11 cellular contexts compared by ENCODE assay signal in genomic region chr2:44942304-44943030, GRCh38. TPM values are rescaled to one million over a fixed set of nuclear protein-coding genes. Genes with fewer than 3 reads are reported as not detected.
DNase-seq lines count a peak whose midpoint lies in the region; ATAC-seq, FAIRE-seq and TF ChIP-seq lines count a peak whose summit lies in the region.
"Had no signal": no experiment of that assay in that cellular context is flagged by ENCODE, and none has a peak within 500 bp of the region (broad histone marks: within the 10 kb centered on the region; RNA-seq: fewer than 3 reads in every experiment).

No MANE protein-coding gene starts in this region.

- no CpG with 5 or more reads among the region's 69 CpGs for WGBS in H9 (ENCODE audit: extremely low coverage, insufficient read length, low lambda C conversion rate)
- WGBS in HepG2 (ENCODE audit: low lambda C conversion rate): 82% methylated on average over 69 of the region's 69 CpGs

- peak; percentile 49 for DNase-seq in H9
- peak; percentile 55 for DNase-seq in astrocyte of the hippocampus (ENCODE audit: low read depth, low spot score)
- no peak for DNase-seq in natural killer cell
- DNase-seq in HepG2 (ENCODE audit: low spot score): no peak
- DNase-seq in anterior cingulate cortex (lab: John Stamatoyannopoulos, UW): no peak
- no peak for DNase-seq in H54 (ENCODE audit: insufficient read length, low spot score)
- DNase-seq: GDM1, NCI-H1048 had no signal

- no peak overlapping the region for H3K56ac ChIP-seq in H9 (ENCODE audit: insufficient read length, low read depth, low read length)

- peaks cover 0 to 4% of the 10 kb centered on the region in 2 experiments; a peak in 2 of 5 replicates for H3K9me3 Mint-ChIP-seq in H9
- no peaks in the 10 kb centered on the region for H3K9me3 Mint-ChIP-seq in natural killer cell

- H3K23ac ChIP-seq in H9 (ENCODE audit: insufficient read length, low read depth, low read length): no peak overlapping the region

- H3K18ac ChIP-seq in H9 (ENCODE audit: insufficient read length, low read depth, low read length): no peak overlapping the region

- TF ChIP-seq POLR2A in HepG2 (IDR thresholded peaks at IDR 0.05; ENCODE audit: insufficient read depth in 1 of 2, low read depth in 2 of 2, low read length in 2 of 2): no peak
- TF ChIP-seq POLR2A in H54 (IDR thresholded peaks at IDR 0.05; ENCODE audit: low read depth, low read length): no peak

- TF ChIP-seq RAD21 in HepG2 (CRISPR knock-in tag; IDR thresholded peaks at IDR 0.05): no peak

- no TSS peak for BruUV-seq in HepG2 (replicated peaks; lab: Mats Ljungman, UMichigan)

- peaks cover 88% of the 10 kb centered on the region for H3K27me3 ChIP-seq in ACC112 (ENCODE audit: insufficient read depth, low read length)
- H3K27me3 ChIP-seq in H9 (ENCODE audit: insufficient read depth, low read length): peaks cover 81% of the 10 kb centered on the region
- H3K27me3 ChIP-seq in HepG2 (ENCODE audit: control insufficient read depth in 1 of 2, insufficient read depth in 2 of 2, low read length in 2 of 2): peaks cover 22 to 92% of the 10 kb centered on the region in 2 experiments

- intact Hi-C loops in natural killer cell (cut with micrococcal nuclease) (no loop called here), HepG2 (cut with micrococcal nuclease; ENCODE audit: unreplicated experiment) (no loop called here)

- no peak overlapping the region for H3K4ac ChIP-seq in H9 (ENCODE audit: low read depth, low read length)

- no peak overlapping the region for H3T11ph ChIP-seq in H9 (ENCODE audit: low read length)

- H3K4me2 ChIP-seq in H9 (ENCODE audit: insufficient read depth, insufficient read length, low read length): peak overlapping the region; percentile 1
- H3K4me2 ChIP-seq in HepG2 (ENCODE audit: low read depth, low read length): no peak overlapping the region

- no peaks in the 10 kb centered on the region for H3K79me1 ChIP-seq in H9 (ENCODE audit: insufficient read depth, low read depth, low read length, poor library complexity, severe bottlenecking)

- no peak overlapping the region for H2BK5ac ChIP-seq in H9 (ENCODE audit: insufficient read length, low read length)

- H2AK5ac ChIP-seq in H9 (ENCODE audit: insufficient read length, low read length): no peak overlapping the region

- peaks cover 99% of the 10 kb centered on the region for H3K27me3 Mint-ChIP-seq in H9 (ENCODE audit: low read depth)
- peaks cover 60 to 68% of the 10 kb centered on the region in 2 donors for H3K27me3 Mint-ChIP-seq in natural killer cell (ENCODE audit: low read depth in 2 of 2)

- H3K36me3 ChIP-seq in ACC112 (ENCODE audit: insufficient read depth, low read length) (no peaks in the 10 kb centered on the region), HepG2 (replicated peaks in 1 of 2; ENCODE audit: control insufficient read depth in 1 of 2, insufficient read depth in 2 of 2, low read length in 2 of 2) (no peaks in the 10 kb centered on the region)

- H3K14ac ChIP-seq in H9 (ENCODE audit: insufficient read depth, low read length): 0 out of 2 replicates have a peak overlapping the region, but pooled peaks have one; percentile 58

- POLR2A ChIA-PET in HepG2 (lab: Yijun Ruan, JAX): no interaction called here

- TF ChIP-seq EP300 in HepG2 (IDR thresholded peaks at IDR 0.05; ENCODE audit: low read depth in 2 of 2, low read length in 2 of 2): no peak
- no peak for TF ChIP-seq EP300 in HepG2 (CRISPR knock-in tag; IDR thresholded peaks at IDR 0.05; ENCODE audit: borderline replicate concordance)

- no peak overlapping the region for H3K9ac ChIP-seq in H9 (ENCODE audit: extremely low read depth, insufficient read length, low read length)
- H3K9ac ChIP-seq in HepG2 (ENCODE audit: insufficient read depth, low read depth, low read length): no peak overlapping the region

- no peak for TF ChIP-seq CTCF in H9 (conservative IDR thresholded peaks at IDR 0.05)
- no peak for TF ChIP-seq CTCF in natural killer cell (IDR thresholded peaks at IDR 0.05)
- TF ChIP-seq CTCF in HepG2 (CRISPR knock-in tag; IDR thresholded peaks at IDR 0.05): no peak

- H4K20me1 ChIP-seq in H9 (ENCODE audit: control insufficient read depth, insufficient read depth, insufficient read length) (no peaks in the 10 kb centered on the region), HepG2 (ENCODE audit: insufficient read depth, low read length) (no peaks in the 10 kb centered on the region; the same call in 1 of the 2 replicates)

- no peak overlapping the region for H4K8ac ChIP-seq in H9 (replicated peaks; ENCODE audit: insufficient read length, low read depth, low read length)

- H3K23me2 ChIP-seq in H9 (ENCODE audit: insufficient read length, low read depth, low read length, poor library complexity, severe bottlenecking): peaks cover 13% of the 10 kb centered on the region

- H3K79me2 ChIP-seq in ACC112 (ENCODE audit: control insufficient read depth, insufficient read depth, low read length, unreplicated experiment): no peaks in the 10 kb centered on the region
- no peaks in the 10 kb centered on the region for H3K79me2 ChIP-seq in H9 (ENCODE audit: insufficient read depth, low read length)
- no peaks in the 10 kb centered on the region for H3K79me2 ChIP-seq in HepG2 (ENCODE audit: insufficient read depth, low read length)

- H3K36me3 Mint-ChIP-seq in H9 (ENCODE audit: insufficient read depth in 1 of 3, low read depth in 3 of 3) (peaks cover 0 to 13% (median 0%) of the 10 kb centered on the region in 3 experiments; a peak in 2 of 7 replicates), natural killer cell (no peaks in the 10 kb centered on the region)

- no peak overlapping the region for H4K91ac ChIP-seq in H9 (ENCODE audit: insufficient read length, low read depth, low read length)

- H2BK20ac ChIP-seq in H9 (ENCODE audit: low read depth, low read length, poor library complexity, severe bottlenecking): no peak overlapping the region

- peak overlapping the region; percentile 41 for H2AFZ ChIP-seq in ACC112 (ENCODE audit: low read length, unreplicated experiment)
- H2AFZ ChIP-seq in H9 (ENCODE audit: low read length): no peak overlapping the region
- H2AFZ ChIP-seq in HepG2 (ENCODE audit: low read length): no peak overlapping the region

- no peak overlapping the region for H2BK120ac ChIP-seq in H9 (ENCODE audit: low read depth, low read length, poor library complexity, severe bottlenecking)

- CTCF ChIA-PET in HepG2 (lab: Yijun Ruan, JAX; ENCODE audit: low intra/inter-chr PET ratio, low total read pairs): no interaction called here

- H3K27ac Mint-ChIP-seq in H9 (no peak overlapping the region), natural killer cell (no peak overlapping the region)

- no peak overlapping the region for H2BK12ac ChIP-seq in H9 (ENCODE audit: insufficient read length, low read depth, low read length)

- H3K4me3 Mint-ChIP-seq in H9 (peak overlapping the region; percentile 44 to 71), natural killer cell (peak overlapping the region; percentile 65)

- H3K4me3 ChIP-seq in ACC112 (ENCODE audit: low read depth, low read length): peak overlapping the region; percentile 75
- no peak overlapping the region for H3K4me3 ChIP-seq in HepG2 (replicated peaks in 1 of 3; ENCODE audit: insufficient read depth in 1 of 3, low read depth in 2 of 3, low read length in 3 of 3)

- peaks cover 5% of the 10 kb centered on the region for H3K4me1 ChIP-seq in ACC112 (ENCODE audit: control insufficient read depth, insufficient read depth, low read length, unreplicated experiment)
- peaks cover 5% of the 10 kb centered on the region for H3K4me1 ChIP-seq in H9 (ENCODE audit: insufficient read depth, low read length)
- H3K4me1 ChIP-seq in HepG2 (ENCODE audit: insufficient read depth, low read length): peaks cover 20% of the 10 kb centered on the region

- H3K4me1 Mint-ChIP-seq in H9: peaks cover 59 to 77% of the 10 kb centered on the region in 2 experiments
- peaks cover 11 to 38% of the 10 kb centered on the region in 2 donors for H3K4me1 Mint-ChIP-seq in natural killer cell

- H4K5ac ChIP-seq in H9 (ENCODE audit: insufficient read length, low read depth, low read length): no peak overlapping the region

- H3K27ac ChIP-seq in ACC112 (ENCODE audit: low read depth, low read length): no peak overlapping the region
- H3K27ac ChIP-seq in H9 (ENCODE audit: insufficient read length, low read depth, low read length): no peak overlapping the region
- no peak overlapping the region for H3K27ac ChIP-seq in HepG2 (ENCODE audit: extremely low read length, insufficient read depth, low read length)

- H3K9me3 ChIP-seq in H9 (ENCODE audit: control insufficient read depth, low read depth, low read length) (no peaks in the 10 kb centered on the region), HepG2 (ENCODE audit: low read length) (no peaks in the 10 kb centered on the region)

- in situ Hi-C loops in HepG2 (cut with HindIII; ENCODE audit: extremely low pct_ligation_motif_present, low pct_unique_long_range_greater_than_20kb): loop anchor here (10.0 kb wide), 1 partner anchor 548 kb away; no protein-coding TSS in a partner anchor

- no peak overlapping the region for H2BK15ac ChIP-seq in H9 (ENCODE audit: low read depth, low read length)

- FAIRE-seq in HepG2 (lab: Jason Lieb, UNC) (no peak), H54 (lab: Jason Lieb, UNC) (no peak)

- ATAC-seq in natural killer cell (peak in 2 of 3 donors; percentile 24 to 44), HG02981 (IDR thresholded peaks at IDR 0.05; ENCODE audit: unreplicated experiment) (no peak), HepG2 (no peak)

RNA-seq across cellular contexts. Expression of gene SIX3, which starts 1.0 kb away (rescaled TPM):
- 0.35 and 0.55 TPM in 2 replicates for total RNA-seq in H9 (2021)
- total RNA-seq in natural killer cell: under 1 TPM in 2 of 3 donors, not detected in 1; 0.15 to 0.39 TPM
- total RNA-seq in HepG2 (2016; rRNA removed; fragmentation: Illumina TruSeq; extraction: Trizol): not detected in 2 replicates
- not detected in 2 replicates for total RNA-seq in HepG2 (2016; cell fraction: cytosol; rRNA removed; fragmentation: Illumina TruSeq; extraction: Trizol; ENCODE audit: low read depth)
- total RNA-seq in HepG2 (2016; cell fraction: insoluble cytoplasmic fraction; rRNA removed; fragmentation: Illumina TruSeq; extraction: Trizol): not detected in 2 replicates
- not detected in 2 replicates for total RNA-seq in HepG2 (2016; cell fraction: membrane; rRNA removed; fragmentation: Illumina TruSeq; extraction: Trizol)
- total RNA-seq in HepG2 (2016; cell fraction: nucleus; rRNA removed; fragmentation: Illumina TruSeq; extraction: Trizol): not detected in 2 replicates
- polyA plus RNA-seq in HepG2 (2011; rRNA removed): not detected in 2 replicates
- not detected in 2 replicates for polyA plus RNA-seq in HepG2 (2011; cell fraction: cytosol; rRNA removed)
- not detected in 2 replicates for polyA plus RNA-seq in HepG2 (2011; cell fraction: nucleus; rRNA removed)
- not detected in 2 replicates for polyA plus RNA-seq in HepG2 (2012)
- not detected in 2 replicates for polyA plus RNA-seq in HepG2 (2016; cell fraction: cytosol; fragmentation: Illumina TruSeq; extraction: Trizol; ENCODE audit: low read depth)
- polyA plus RNA-seq in HepG2 (2016; cell fraction: insoluble cytoplasmic fraction; fragmentation: Illumina TruSeq; extraction: Trizol; ENCODE audit: low read depth): not detected in 2 replicates
- polyA plus RNA-seq in HepG2 (2016; cell fraction: membrane; fragmentation: Illumina TruSeq; extraction: Trizol; ENCODE audit: low read depth): not detected in 2 replicates
- polyA plus RNA-seq in HepG2 (2016; cell fraction: nucleus; fragmentation: Illumina TruSeq; extraction: Trizol; ENCODE audit: insufficient read depth, low read depth): not detected in 2 replicates
- not detected in 2 replicates for polyA minus RNA-seq in HepG2 (2011; rRNA and poly(A)+ RNA removed; ENCODE audit: low replicate concordance)
- not detected in 2 replicates for polyA minus RNA-seq in HepG2 (2011; cell fraction: cytosol; rRNA and poly(A)+ RNA removed)
- polyA minus RNA-seq in HepG2 (2011; cell fraction: nucleus; rRNA and poly(A)+ RNA removed): not detected in 2 replicates
- total RNA-seq: liver had no signal
- polyA plus RNA-seq: liver had no signal

Comparison
In these comparisons a context has a peak if more than half of its experiments do, and no peak if none do; other contexts are left out.
1. DNase-seq: peak in H9 (single experiment) and astrocyte of the hippocampus (single experiment); none in natural killer cell (single experiment), HepG2 (single experiment), anterior cingulate cortex (0 of 58) and H54 (single experiment).
2. ATAC-seq: peak in natural killer cell (2 of 3); none in HG02981 (single experiment) and HepG2 (single experiment).